1 cellular context compared by ENCODE assay signal in the genomic region with DNA sequence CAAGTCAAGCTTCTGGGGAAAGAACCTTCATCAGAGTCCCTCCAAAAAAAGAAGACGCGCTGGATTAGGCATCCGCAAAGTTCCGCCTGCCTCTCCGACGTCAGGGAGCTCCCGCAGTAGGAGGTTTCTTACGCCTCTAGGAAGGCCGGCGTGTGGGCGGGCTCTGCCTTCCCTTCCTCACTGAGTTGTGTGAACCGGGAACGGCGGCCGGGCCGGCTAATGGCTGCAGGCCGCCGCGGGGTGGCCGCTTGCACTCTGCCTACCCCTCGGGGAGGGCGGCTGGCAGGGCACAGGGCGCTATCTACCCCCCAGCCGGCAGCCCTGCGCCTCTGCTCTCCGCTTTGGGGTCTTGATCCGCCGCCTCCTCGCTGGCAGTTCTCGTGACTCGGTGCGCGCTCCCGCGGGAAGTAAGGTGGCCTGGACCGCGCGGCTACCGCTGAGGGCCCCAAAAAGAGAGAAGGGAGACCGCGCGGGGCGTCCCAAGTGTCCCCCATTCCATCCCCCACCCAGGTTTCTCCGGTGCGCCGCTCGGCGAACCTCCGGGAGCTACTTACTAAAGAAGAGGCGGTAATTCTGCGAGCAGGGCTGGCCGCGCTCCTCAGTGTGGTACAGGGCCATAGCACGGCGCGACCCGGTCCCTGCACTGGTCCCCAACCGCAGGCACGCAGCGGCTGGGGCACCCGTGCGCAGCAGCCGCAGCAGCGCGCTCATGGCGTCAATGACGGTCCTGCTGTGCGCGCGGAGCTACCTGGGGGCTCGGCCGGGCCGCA.
TF ChIP-seq lines count a peak whose summit lies in the region.

A gene (minus strand): TSS at position 723 of the 770 bp plus-strand sequence. CDS start 12 bp downstream, at position 711.

TF ChIP-seq in HepG2, 621 proteins besides CTCF, POLR2A, EP300 and RAD21 (continued from another document and continues in another):
- TF ChIP-seq, protein P1, sequence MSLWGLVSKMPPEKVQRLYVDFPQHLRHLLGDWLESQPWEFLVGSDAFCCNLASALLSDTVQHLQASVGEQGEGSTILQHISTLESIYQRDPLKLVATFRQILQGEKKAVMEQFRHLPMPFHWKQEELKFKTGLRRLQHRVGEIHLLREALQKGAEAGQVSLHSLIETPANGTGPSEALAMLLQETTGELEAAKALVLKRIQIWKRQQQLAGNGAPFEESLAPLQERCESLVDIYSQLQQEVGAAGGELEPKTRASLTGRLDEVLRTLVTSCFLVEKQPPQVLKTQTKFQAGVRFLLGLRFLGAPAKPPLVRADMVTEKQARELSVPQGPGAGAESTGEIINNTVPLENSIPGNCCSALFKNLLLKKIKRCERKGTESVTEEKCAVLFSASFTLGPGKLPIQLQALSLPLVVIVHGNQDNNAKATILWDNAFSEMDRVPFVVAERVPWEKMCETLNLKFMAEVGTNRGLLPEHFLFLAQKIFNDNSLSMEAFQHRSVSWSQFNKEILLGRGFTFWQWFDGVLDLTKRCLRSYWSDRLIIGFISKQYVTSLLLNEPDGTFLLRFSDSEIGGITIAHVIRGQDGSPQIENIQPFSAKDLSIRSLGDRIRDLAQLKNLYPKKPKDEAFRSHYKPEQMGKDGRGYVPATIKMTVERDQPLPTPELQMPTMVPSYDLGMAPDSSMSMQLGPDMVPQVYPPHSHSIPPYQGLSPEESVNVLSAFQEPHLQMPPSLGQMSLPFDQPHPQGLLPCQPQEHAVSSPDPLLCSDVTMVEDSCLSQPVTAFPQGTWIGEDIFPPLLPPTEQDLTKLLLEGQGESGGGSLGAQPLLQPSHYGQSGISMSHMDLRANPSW (CRISPR knock-in tag; IDR thresholded peaks at IDR 0.05; ENCODE audit: borderline replicate concordance), result 0 out of 2 replicates have a peak, but pooled peaks have one; percentile 32
- no peak for TF ChIP-seq ETV5 (CRISPR knock-in tag; IDR thresholded peaks at IDR 0.05; ENCODE audit: borderline replicate concordance)
- TF ChIP-seq ZNF33A (CRISPR knock-in tag; IDR thresholded peaks at IDR 0.05; ENCODE audit: borderline replicate concordance), result 0 out of 2 replicates have a peak, but pooled peaks have one; percentile 11
- peak; percentile 86; the same call in 1 of the 2 replicates for TF ChIP-seq ZNF891 (CRISPR knock-in tag; IDR thresholded peaks at IDR 0.05)
- TF ChIP-seq GABPA (IDR thresholded peaks at IDR 0.05; ENCODE audit: low read depth, low read length), result no peak
- no peak for TF ChIP-seq GABPA (CRISPR knock-in tag; IDR thresholded peaks at IDR 0.05; ENCODE audit: low read depth)
- TF ChIP-seq, protein P2, sequence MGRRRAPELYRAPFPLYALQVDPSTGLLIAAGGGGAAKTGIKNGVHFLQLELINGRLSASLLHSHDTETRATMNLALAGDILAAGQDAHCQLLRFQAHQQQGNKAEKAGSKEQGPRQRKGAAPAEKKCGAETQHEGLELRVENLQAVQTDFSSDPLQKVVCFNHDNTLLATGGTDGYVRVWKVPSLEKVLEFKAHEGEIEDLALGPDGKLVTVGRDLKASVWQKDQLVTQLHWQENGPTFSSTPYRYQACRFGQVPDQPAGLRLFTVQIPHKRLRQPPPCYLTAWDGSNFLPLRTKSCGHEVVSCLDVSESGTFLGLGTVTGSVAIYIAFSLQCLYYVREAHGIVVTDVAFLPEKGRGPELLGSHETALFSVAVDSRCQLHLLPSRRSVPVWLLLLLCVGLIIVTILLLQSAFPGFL (CRISPR knock-in tag; IDR thresholded peaks at IDR 0.05), result no peak; the same call in 1 of the 2 replicates
- TF ChIP-seq NFYB (CRISPR knock-in tag; IDR thresholded peaks at IDR 0.05), result no peak
- 0 out of 2 replicates have a peak, but pooled peaks have one; percentile 36 for TF ChIP-seq TMF1 (CRISPR knock-in tag; IDR thresholded peaks at IDR 0.05; ENCODE audit: low read depth)
- TF ChIP-seq HDAC1 (CRISPR knock-in tag; IDR thresholded peaks at IDR 0.05), result peak; percentile 88
- no peak for TF ChIP-seq ZFP36L2 (CRISPR knock-in tag; IDR thresholded peaks at IDR 0.05)
- peak; percentile 89 for TF ChIP-seq ZIK1 (CRISPR knock-in tag; IDR thresholded peaks at IDR 0.05; ENCODE audit: borderline replicate concordance, low read depth)
- peak; percentile 51; the same call in 1 of the 2 replicates for TF ChIP-seq RXRA (CRISPR knock-in tag; IDR thresholded peaks at IDR 0.05)
- TF ChIP-seq GZF1 (CRISPR knock-in tag; IDR thresholded peaks at IDR 0.05), result 0 out of 2 replicates have a peak, but pooled peaks have one; percentile 66
- TF ChIP-seq, protein P3, sequence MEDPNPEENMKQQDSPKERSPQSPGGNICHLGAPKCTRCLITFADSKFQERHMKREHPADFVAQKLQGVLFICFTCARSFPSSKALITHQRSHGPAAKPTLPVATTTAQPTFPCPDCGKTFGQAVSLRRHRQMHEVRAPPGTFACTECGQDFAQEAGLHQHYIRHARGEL (CRISPR knock-in tag; IDR thresholded peaks at IDR 0.05), result no peak
- TF ChIP-seq, protein P4, sequence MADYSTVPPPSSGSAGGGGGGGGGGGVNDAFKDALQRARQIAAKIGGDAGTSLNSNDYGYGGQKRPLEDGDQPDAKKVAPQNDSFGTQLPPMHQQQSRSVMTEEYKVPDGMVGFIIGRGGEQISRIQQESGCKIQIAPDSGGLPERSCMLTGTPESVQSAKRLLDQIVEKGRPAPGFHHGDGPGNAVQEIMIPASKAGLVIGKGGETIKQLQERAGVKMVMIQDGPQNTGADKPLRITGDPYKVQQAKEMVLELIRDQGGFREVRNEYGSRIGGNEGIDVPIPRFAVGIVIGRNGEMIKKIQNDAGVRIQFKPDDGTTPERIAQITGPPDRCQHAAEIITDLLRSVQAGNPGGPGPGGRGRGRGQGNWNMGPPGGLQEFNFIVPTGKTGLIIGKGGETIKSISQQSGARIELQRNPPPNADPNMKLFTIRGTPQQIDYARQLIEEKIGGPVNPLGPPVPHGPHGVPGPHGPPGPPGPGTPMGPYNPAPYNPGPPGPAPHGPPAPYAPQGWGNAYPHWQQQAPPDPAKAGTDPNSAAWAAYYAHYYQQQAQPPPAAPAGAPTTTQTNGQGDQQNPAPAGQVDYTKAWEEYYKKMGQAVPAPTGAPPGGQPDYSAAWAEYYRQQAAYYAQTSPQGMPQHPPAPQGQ (CRISPR knock-in tag; IDR thresholded peaks at IDR 0.05; ENCODE audit: borderline replicate concordance), result no peak
- TF ChIP-seq PHF5A (CRISPR knock-in tag; IDR thresholded peaks at IDR 0.05; ENCODE audit: low read depth, unreplicated experiment), result peak; percentile 37
- TF ChIP-seq, protein P5, sequence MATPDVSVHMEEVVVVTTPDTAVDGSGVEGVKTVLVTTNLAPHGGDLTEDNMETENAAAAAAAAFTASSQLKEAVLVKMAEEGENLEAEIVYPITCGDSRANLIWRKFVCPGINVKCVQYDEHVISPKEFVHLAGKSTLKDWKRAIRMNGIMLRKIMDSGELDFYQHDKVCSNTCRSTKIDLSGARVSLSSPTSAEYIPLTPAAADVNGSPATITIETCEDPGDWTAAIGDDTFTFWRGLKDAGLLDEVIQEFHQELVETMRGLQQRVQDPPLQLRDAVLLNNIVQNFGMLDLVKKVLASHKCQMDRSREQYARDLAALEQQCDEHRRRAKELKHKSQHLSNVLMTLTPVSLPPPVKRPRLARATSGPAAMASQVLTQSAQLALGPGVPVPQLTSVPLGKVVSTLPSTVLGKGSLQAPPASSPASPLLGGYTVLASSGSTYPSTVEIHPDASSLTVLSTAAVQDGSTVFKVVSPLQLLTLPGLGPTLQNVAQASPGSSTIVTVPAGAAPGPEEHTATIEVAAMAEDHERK (CRISPR knock-in tag; IDR thresholded peaks at IDR 0.05; ENCODE audit: low read depth), result peak; percentile 64; the same call in 1 of the 2 replicates
- TF ChIP-seq KAT7 (CRISPR knock-in tag; IDR thresholded peaks at IDR 0.05; ENCODE audit: borderline replicate concordance), result peak; percentile 79; the same call in 1 of the 2 replicates
- TF ChIP-seq FIP1L1 (IDR thresholded peaks at IDR 0.05; ENCODE audit: borderline replicate concordance, insufficient read depth, low read depth, low read length), result no peak
- TF ChIP-seq ZNF775 (CRISPR knock-in tag; IDR thresholded peaks at IDR 0.05; ENCODE audit: borderline replicate concordance), result no peak
- peak; percentile 87 for TF ChIP-seq HOXA5 (CRISPR knock-in tag; IDR thresholded peaks at IDR 0.05)
- TF ChIP-seq ZNF749 (CRISPR knock-in tag; IDR thresholded peaks at IDR 0.05; ENCODE audit: borderline replicate concordance), result 0 out of 2 replicates have a peak, but pooled peaks have one; percentile 32
- TF ChIP-seq ZC3H4 (CRISPR knock-in tag; IDR thresholded peaks at IDR 0.05; ENCODE audit: borderline replicate concordance), result no peak
- no peak for TF ChIP-seq ZFAT (CRISPR knock-in tag; conservative IDR thresholded peaks at IDR 0.05)
- no peak for TF ChIP-seq PRPF4 (IDR thresholded peaks at IDR 0.05; ENCODE audit: low read depth, low read length, poor library complexity, severe bottlenecking)
- TF ChIP-seq MIER2 (CRISPR knock-in tag; IDR thresholded peaks at IDR 0.05), result no peak
- TF ChIP-seq, protein P6, sequence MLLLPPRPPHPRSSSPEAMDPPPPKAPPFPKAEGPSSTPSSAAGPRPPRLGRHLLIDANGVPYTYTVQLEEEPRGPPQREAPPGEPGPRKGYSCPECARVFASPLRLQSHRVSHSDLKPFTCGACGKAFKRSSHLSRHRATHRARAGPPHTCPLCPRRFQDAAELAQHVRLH (CRISPR knock-in tag; IDR thresholded peaks at IDR 0.05; ENCODE audit: borderline replicate concordance, low read depth), result peak; percentile 89
- TF ChIP-seq HDAC6 (IDR thresholded peaks at IDR 0.05; ENCODE audit: low read depth, low read length), result no peak
- TF ChIP-seq EHMT2 (IDR thresholded peaks at IDR 0.05; ENCODE audit: borderline replicate concordance, low read depth, low read length), result no peak
- peak; percentile 98 for TF ChIP-seq POGZ (CRISPR knock-in tag; IDR thresholded peaks at IDR 0.05)
- no peak for TF ChIP-seq HOXA7 (CRISPR knock-in tag; IDR thresholded peaks at IDR 0.05)
- TF ChIP-seq ZNF605 (CRISPR knock-in tag; IDR thresholded peaks at IDR 0.05), result peak; percentile 60
- TF ChIP-seq, protein P7, sequence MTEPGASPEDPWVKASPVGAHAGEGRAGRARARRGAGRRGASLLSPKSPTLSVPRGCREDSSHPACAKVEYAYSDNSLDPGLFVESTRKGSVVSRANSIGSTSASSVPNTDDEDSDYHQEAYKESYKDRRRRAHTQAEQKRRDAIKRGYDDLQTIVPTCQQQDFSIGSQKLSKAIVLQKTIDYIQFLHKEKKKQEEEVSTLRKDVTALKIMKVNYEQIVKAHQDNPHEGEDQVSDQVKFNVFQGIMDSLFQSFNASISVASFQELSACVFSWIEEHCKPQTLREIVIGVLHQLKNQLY (CRISPR knock-in tag; IDR thresholded peaks at IDR 0.05), result no peak
- no peak for TF ChIP-seq ZFP36L1 (CRISPR knock-in tag; IDR thresholded peaks at IDR 0.05)
- no peak for TF ChIP-seq ZNF138 (CRISPR knock-in tag; IDR thresholded peaks at IDR 0.05; ENCODE audit: low read depth)
- TF ChIP-seq ZNF10 (CRISPR knock-in tag; IDR thresholded peaks at IDR 0.05; ENCODE audit: borderline replicate concordance, low read depth), result no peak
- TF ChIP-seq MXD4 (CRISPR knock-in tag; IDR thresholded peaks at IDR 0.05), result peak; percentile 79
- TF ChIP-seq ZNF598 (CRISPR knock-in tag; IDR thresholded peaks at IDR 0.05; ENCODE audit: borderline replicate concordance), result peak; percentile 95
- TF ChIP-seq, protein P8, sequence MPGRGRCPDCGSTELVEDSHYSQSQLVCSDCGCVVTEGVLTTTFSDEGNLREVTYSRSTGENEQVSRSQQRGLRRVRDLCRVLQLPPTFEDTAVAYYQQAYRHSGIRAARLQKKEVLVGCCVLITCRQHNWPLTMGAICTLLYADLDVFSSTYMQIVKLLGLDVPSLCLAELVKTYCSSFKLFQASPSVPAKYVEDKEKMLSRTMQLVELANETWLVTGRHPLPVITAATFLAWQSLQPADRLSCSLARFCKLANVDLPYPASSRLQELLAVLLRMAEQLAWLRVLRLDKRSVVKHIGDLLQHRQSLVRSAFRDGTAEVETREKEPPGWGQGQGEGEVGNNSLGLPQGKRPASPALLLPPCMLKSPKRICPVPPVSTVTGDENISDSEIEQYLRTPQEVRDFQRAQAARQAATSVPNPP (CRISPR knock-in tag; IDR thresholded peaks at IDR 0.05), result peak; percentile 76; the same call in 1 of the 2 replicates
- TF ChIP-seq ZNF703 (CRISPR knock-in tag; IDR thresholded peaks at IDR 0.05; ENCODE audit: borderline replicate concordance), result peak; percentile 79; the same call in 1 of the 2 replicates
- TF ChIP-seq NCOA5 (CRISPR knock-in tag; IDR thresholded peaks at IDR 0.05), result no peak
- TF ChIP-seq XRCC5 (optimal IDR thresholded peaks at IDR 0.05; ENCODE audit: low read length), result no peak
- TF ChIP-seq, protein P9, sequence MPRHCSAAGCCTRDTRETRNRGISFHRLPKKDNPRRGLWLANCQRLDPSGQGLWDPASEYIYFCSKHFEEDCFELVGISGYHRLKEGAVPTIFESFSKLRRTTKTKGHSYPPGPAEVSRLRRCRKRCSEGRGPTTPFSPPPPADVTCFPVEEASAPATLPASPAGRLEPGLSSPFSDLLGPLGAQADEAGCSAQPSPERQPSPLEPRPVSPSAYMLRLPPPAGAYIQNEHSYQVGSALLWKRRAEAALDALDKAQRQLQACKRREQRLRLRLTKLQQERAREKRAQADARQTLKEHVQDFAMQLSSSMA (CRISPR knock-in tag; IDR thresholded peaks at IDR 0.05), result peak; percentile 89; the same call in 1 of the 2 replicates
- TF ChIP-seq, protein P10, sequence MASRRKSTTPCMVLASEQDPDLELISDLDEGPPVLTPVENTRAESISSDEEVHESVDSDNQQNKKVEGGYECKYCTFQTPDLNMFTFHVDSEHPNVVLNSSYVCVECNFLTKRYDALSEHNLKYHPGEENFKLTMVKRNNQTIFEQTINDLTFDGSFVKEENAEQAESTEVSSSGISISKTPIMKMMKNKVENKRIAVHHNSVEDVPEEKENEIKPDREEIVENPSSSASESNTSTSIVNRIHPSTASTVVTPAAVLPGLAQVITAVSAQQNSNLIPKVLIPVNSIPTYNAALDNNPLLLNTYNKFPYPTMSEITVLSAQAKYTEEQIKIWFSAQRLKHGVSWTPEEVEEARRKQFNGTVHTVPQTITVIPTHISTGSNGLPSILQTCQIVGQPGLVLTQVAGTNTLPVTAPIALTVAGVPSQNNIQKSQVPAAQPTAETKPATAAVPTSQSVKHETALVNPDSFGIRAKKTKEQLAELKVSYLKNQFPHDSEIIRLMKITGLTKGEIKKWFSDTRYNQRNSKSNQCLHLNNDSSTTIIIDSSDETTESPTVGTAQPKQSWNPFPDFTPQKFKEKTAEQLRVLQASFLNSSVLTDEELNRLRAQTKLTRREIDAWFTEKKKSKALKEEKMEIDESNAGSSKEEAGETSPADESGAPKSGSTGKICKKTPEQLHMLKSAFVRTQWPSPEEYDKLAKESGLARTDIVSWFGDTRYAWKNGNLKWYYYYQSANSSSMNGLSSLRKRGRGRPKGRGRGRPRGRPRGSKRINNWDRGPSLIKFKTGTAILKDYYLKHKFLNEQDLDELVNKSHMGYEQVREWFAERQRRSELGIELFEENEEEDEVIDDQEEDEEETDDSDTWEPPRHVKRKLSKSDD (CRISPR knock-in tag; IDR thresholded peaks at IDR 0.05; ENCODE audit: low read depth), result peak; percentile 53; the same call in 1 of the 2 replicates
- peak; percentile 89; the same call in 1 of the 2 replicates for TF ChIP-seq SRY (CRISPR knock-in tag; IDR thresholded peaks at IDR 0.05)
- TF ChIP-seq ZNF570 (CRISPR knock-in tag; IDR thresholded peaks at IDR 0.05; ENCODE audit: borderline replicate concordance), result no peak
- no peak for TF ChIP-seq FOSL1 (CRISPR knock-in tag; IDR thresholded peaks at IDR 0.05; ENCODE audit: borderline replicate concordance)
- peak; percentile 78 for TF ChIP-seq ZNF12 (CRISPR knock-in tag; IDR thresholded peaks at IDR 0.05)
- peak; percentile 82 for TF ChIP-seq ISL2 (CRISPR knock-in tag; IDR thresholded peaks at IDR 0.05)
- no peak for TF ChIP-seq ZNF225 (CRISPR knock-in tag; IDR thresholded peaks at IDR 0.05)
- TF ChIP-seq KLF13 (CRISPR knock-in tag; IDR thresholded peaks at IDR 0.05), result no peak
- no peak for TF ChIP-seq RFX5 (IDR thresholded peaks at IDR 0.05; ENCODE audit: low read depth, low read length)
